ENCODE assay signal across 18 cellular contexts in the genomic region with DNA sequence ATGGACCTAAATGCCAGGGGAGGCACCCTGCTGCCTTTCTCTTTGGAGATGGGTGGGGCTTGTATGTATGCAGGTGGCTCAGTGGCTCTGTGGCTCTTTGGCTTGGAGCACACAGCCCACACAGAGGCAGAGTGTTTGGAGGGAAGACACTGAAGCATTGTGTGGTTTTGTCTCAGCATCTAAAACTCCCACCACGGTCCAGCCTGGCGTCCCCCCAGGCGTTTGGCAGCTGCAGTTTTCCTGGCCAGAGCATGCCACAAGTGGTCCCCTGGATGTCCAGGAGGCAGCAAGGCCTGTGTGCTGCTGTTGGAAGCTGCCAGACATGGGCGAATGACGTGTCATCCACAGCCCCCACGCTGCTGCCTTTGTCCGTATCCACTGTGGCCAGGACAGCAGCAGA. TPM values are rescaled to one million over a fixed set of nuclear protein-coding genes. Genes with fewer than 3 reads are reported as not detected.
"Had no signal": no experiment of that assay in that cellular context is flagged by ENCODE, and none has a peak within 500 bp of the region (broad histone marks: within the 10 kb centered on the region; RNA-seq: fewer than 3 reads in every experiment).

No MANE protein-coding gene starts in this region.

- H3K4me1 ChIP-seq: adrenal gland, left lung, spleen, suprapubic skin, upper lobe of left lung had no signal

- H3K9me3 Mint-ChIP-seq: activated CD4-positive, alpha-beta T cell treated with anti-CD3 and anti-CD28 coated beads, Interleukin-2, amount 10 ng/mL, durations not matched to agents 24 days and 14 days; memory B cell; nephron had no signal

- H3K4me3 ChIP-seq: adrenal gland, left lung, ovary, spleen, suprapubic skin, upper lobe of left lung had no signal

- H3K27me3 ChIP-seq: adrenal gland, ovary, upper lobe of left lung had no signal

- H3K36me3 ChIP-seq: adrenal gland, left lung, ovary, spleen, suprapubic skin, upper lobe of left lung had no signal

- H3K36me3 Mint-ChIP-seq: brain; memory B cell; stimulated activated naive B cell treated with anti-CD40 and anti-IgM and Interleukin-4, amounts not matched to agents 10 μg/mL and 1 μg/mL and 100 μg/mL, for 72 hours had no signal

- H3K27ac Mint-ChIP-seq: activated B cell treated with CpG ODN at 0.5 μM for 24 hours; activated CD4-positive, alpha-beta T cell treated with anti-CD3 and anti-CD28 coated beads, Interleukin-2, amount 10 ng/mL, durations not matched to agents 24 days and 14 days; brain; memory B cell; nephron; stimulated activated naive B cell treated with anti-CD40 and anti-IgM and Interleukin-4, amounts not matched to agents 10 μg/mL and 1 μg/mL and 100 μg/mL, for 72 hours had no signal

- DNase-seq: activated B cell treated with CpG ODN at 0.5 μM for 24 hours; activated CD4-positive, alpha-beta T cell treated with anti-CD3 and anti-CD28 coated beads, Interleukin-2, amount 10 ng/mL, durations not matched to agents 24 days and 14 days; activated CD8-positive, alpha-beta memory T cell treated with anti-CD3 and anti-CD28 coated beads for 24 hours; activated naive CD4-positive, alpha-beta T cell treated with anti-CD3 and anti-CD28 coated beads, Interleukin-2, amount 50 U/mL, for 16 hours; adrenal gland; dermis blood vessel endothelial cell; islet precursor cell; ovary; spleen; stimulated activated CD4-positive, alpha-beta T cell treated with anti-CD3 and anti-CD28 coated beads, Interleukin-1b, Interleukin-23, amount 100 ng/mL, for 48 hours; stimulated activated naive B cell treated with anti-CD40 and anti-IgM and Interleukin-4, amounts not matched to agents 10 μg/mL and 1 μg/mL and 100 μg/mL, for 72 hours; T-helper 2 cell; upper lobe of left lung had no signal

- H3K4me3 Mint-ChIP-seq: activated B cell treated with CpG ODN at 0.5 μM for 24 hours; activated CD4-positive, alpha-beta T cell treated with anti-CD3 and anti-CD28 coated beads, Interleukin-2, amount 10 ng/mL, durations not matched to agents 24 days and 14 days; brain; memory B cell; nephron; stimulated activated naive B cell treated with anti-CD40 and anti-IgM and Interleukin-4, amounts not matched to agents 10 μg/mL and 1 μg/mL and 100 μg/mL, for 72 hours had no signal

- ATAC-seq: left lung; stimulated activated naive B cell treated with anti-CD40 and anti-IgM and Interleukin-4, amounts not matched to agents 10 μg/mL and 1 μg/mL and 100 μg/mL, for 72 hours had no signal

- H3K9me3 ChIP-seq: adrenal gland, left lung, ovary, suprapubic skin had no signal

- H3K4me1 Mint-ChIP-seq: activated B cell treated with CpG ODN at 0.5 μM for 24 hours; activated CD4-positive, alpha-beta T cell treated with anti-CD3 and anti-CD28 coated beads, Interleukin-2, amount 10 ng/mL, durations not matched to agents 24 days and 14 days; memory B cell; stimulated activated naive B cell treated with anti-CD40 and anti-IgM and Interleukin-4, amounts not matched to agents 10 μg/mL and 1 μg/mL and 100 μg/mL, for 72 hours had no signal

- H3K27ac ChIP-seq: adrenal gland, left lung, ovary, spleen, suprapubic skin, upper lobe of left lung had no signal

- H3K27me3 Mint-ChIP-seq: activated B cell treated with CpG ODN at 0.5 μM for 24 hours had no signal

RNA-seq across cellular contexts. Expression of a gene that starts 32.2 kb away (rescaled TPM):
- total RNA-seq: activated B cell treated with CpG ODN at 0.5 μM for 24 hours; activated CD4-positive, alpha-beta T cell treated with anti-CD3 and anti-CD28 coated beads, Interleukin-2, amount 10 ng/mL, durations not matched to agents 24 days and 14 days; adrenal gland; dermis blood vessel endothelial cell; spleen had no signal
- polyA plus RNA-seq: ovary, spleen had no signal
